Comparison of ENCODE assay signal across 27 cellular contexts in the genomic region with DNA sequence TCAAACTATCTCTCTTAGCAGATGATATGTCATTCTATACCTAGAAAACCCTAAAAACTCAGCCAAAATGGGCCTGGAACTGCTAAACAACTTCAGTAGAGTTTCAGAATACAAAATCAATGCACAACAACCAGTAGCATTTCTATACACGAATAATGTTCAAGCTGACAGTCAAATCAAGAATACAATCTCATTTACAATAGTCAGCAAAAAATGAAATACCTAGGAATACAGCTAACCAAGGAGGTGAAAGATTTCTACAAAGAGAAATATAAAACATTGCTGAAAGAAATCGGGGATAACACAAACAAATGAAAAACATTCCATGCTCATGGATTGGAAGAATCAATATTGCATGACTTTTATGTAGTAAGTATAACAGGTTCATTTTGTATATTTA.
"Had no signal": no experiment of that assay in that cellular context is flagged by ENCODE, and none has a peak within 500 bp of the region (broad histone marks: within the 10 kb centered on the region; RNA-seq: fewer than 3 reads in every experiment).

No MANE protein-coding gene starts in this region.

- H3K9me3 ChIP-seq: gastrocnemius medialis, lower lobe of right lung had no signal

- H3K4me1 ChIP-seq: esophagus squamous epithelium, gastrocnemius medialis, heart right ventricle, left lung, lower lobe of right lung had no signal

- ATAC-seq: effector memory CD8-positive, alpha-beta T cell; esophagus mucosa; gastrocnemius medialis; heart right ventricle; left cardiac atrium; left lung; left ventricle myocardium superior; lower lobe of right lung; mucosa of descending colon had no signal

- FAIRE-seq: colon, endometrium, islet of Langerhans, keratinocyte had no signal

- H3K36me3 ChIP-seq: esophagus squamous epithelium, gastrocnemius medialis, heart right ventricle, left lung, lower lobe of right lung had no signal

- DNase-seq: dermis blood vessel endothelial cell; dorsolateral prefrontal cortex; effector CD8-positive, alpha-beta T cell; effector memory CD8-positive, alpha-beta T cell; endodermal cell; erythroblast; esophagus squamous epithelium; foreskin fibroblast; foreskin melanocyte; gastrocnemius medialis; glutamatergic neuron; head of caudate nucleus; heart right ventricle; hippocampal formation; left cardiac atrium; left lung; left ventricle myocardium superior; lower lobe of right lung; mesenchymal stem cell; mucosa of descending colon had no signal

- H3K4me3 ChIP-seq: coronary artery, dorsolateral prefrontal cortex, esophagus squamous epithelium, gastrocnemius medialis, heart right ventricle, left lung, lower lobe of right lung, mucosa of descending colon had no signal

- H3K27ac ChIP-seq: coronary artery, dorsolateral prefrontal cortex, epithelial cell of prostate, esophagus squamous epithelium, gastrocnemius medialis, heart right ventricle, left lung, lower lobe of right lung had no signal

- H3K27me3 ChIP-seq: dorsolateral prefrontal cortex, esophagus squamous epithelium, gastrocnemius medialis, heart right ventricle, left lung had no signal
